31 cellular contexts compared by ENCODE assay signal in genomic region chr16:1810106-1810505, GRCh38. TPM values are rescaled to one million over a fixed set of nuclear protein-coding genes. Genes with fewer than 3 reads are reported as not detected.
"Had no signal": no experiment of that assay in that cellular context is flagged by ENCODE, and none has a peak within 500 bp of the region (broad histone marks: within the 10 kb centered on the region; RNA-seq: fewer than 3 reads in every experiment).

No MANE protein-coding gene starts in this region.

- H3K27me3 ChIP-seq: ascending aorta, cardiac muscle cell, MG63, SJCRH30 had no signal

- DNase-seq: activated CD4-positive, alpha-beta T cell treated with anti-CD3 and anti-CD28 coated beads, Interleukin-2, amount 10 ng/mL, durations not matched to agents 24 days and 14 days; activated CD4-positive, alpha-beta T cell treated with anti-CD3 and anti-CD28 coated beads, Interleukin-2, amount 50 U/mL, for 4 hours; activated CD8-positive, alpha-beta T cell treated with anti-CD3 and anti-CD28 coated beads for 36 hours; activated gamma-delta T cell; activated naive CD4-positive, alpha-beta T cell treated with Interleukin-2 at 50 U/mL for 16 hours; activated T-cell treated with anti-CD3 and anti-CD28 coated beads, Interleukin-2, amount 50 U/mL, for 24 hours; Karpas-422; KBM-7; MG63; NCI-H1048; NCI-H1105 treated with DMSO at 0.1 percent for 48 hours; NCI-H1436; NCI-H1694; NCI-H1930; NCI-H2081 treated with DMSO at 0.1 percent for 48 hours; NCI-H226; NCI-H446 treated with DMSO at 0.1 percent for 48 hours; NCI-H524; NCI-H69; SHP77; SJCRH30 had no signal

- H3K36me3 ChIP-seq: SJCRH30 had no signal

- ATAC-seq: activated CD8-positive, alpha-beta T cell treated with anti-CD3 and anti-CD28 coated beads for 36 hours; Panc1 had no signal

- H3K27me3 Mint-ChIP-seq: activated CD4-positive, alpha-beta T cell treated with anti-CD3 and anti-CD28 coated beads, Interleukin-2, amount 10 ng/mL, durations not matched to agents 24 days and 14 days; activated CD8-positive, alpha-beta T cell treated with anti-CD3 and anti-CD28 coated beads for 36 hours; activated naive CD4-positive, alpha-beta T cell treated with anti-CD3 and anti-CD28 coated beads, Interleukin-2, amount 50 U/mL, for 24 hours; activated T-cell treated with anti-CD3 and anti-CD28 coated beads, Interleukin-2, amount 50 U/mL, for 24 hours; IgD-negative memory B cell had no signal

- H3K4me3 Mint-ChIP-seq: activated CD4-positive, alpha-beta T cell treated with anti-CD3 and anti-CD28 coated beads, Interleukin-2, amount 10 ng/mL, durations not matched to agents 24 days and 14 days; activated CD8-positive, alpha-beta T cell treated with anti-CD3 and anti-CD28 coated beads for 36 hours; activated naive CD4-positive, alpha-beta T cell treated with anti-CD3 and anti-CD28 coated beads, Interleukin-2, amount 50 U/mL, for 24 hours; activated T-cell treated with anti-CD3 and anti-CD28 coated beads, Interleukin-2, amount 50 U/mL, for 24 hours; IgD-negative memory B cell; T-helper 2 cell treated with Interferon-gamma antibody and Interleukin-4, amounts not matched to agents 5 μg/mL and 100 μg/mL, for 36 hours had no signal

- H3K27ac Mint-ChIP-seq: activated CD4-positive, alpha-beta T cell treated with anti-CD3 and anti-CD28 coated beads, Interleukin-2, amount 10 ng/mL, durations not matched to agents 24 days and 14 days; activated CD8-positive, alpha-beta T cell treated with anti-CD3 and anti-CD28 coated beads for 36 hours; activated naive CD4-positive, alpha-beta T cell treated with anti-CD3 and anti-CD28 coated beads, Interleukin-2, amount 50 U/mL, for 24 hours; activated T-cell treated with anti-CD3 and anti-CD28 coated beads, Interleukin-2, amount 50 U/mL, for 24 hours; activated T-helper 2 cell treated with anti-CD3 and anti-CD28 coated beads, Interferon-gamma antibody, Interleukin-2, Interleukin-4, amounts not matched to agents 10 μg/mL and 5 μg/mL and 100 μg/mL, durations not matched to agents 14 hours and 24 hours and 36 hours; IgD-negative memory B cell; T-helper 2 cell treated with Interferon-gamma antibody and Interleukin-4, amounts not matched to agents 5 μg/mL and 100 μg/mL, for 36 hours had no signal

- H3K4me3 ChIP-seq: ascending aorta, cardiac muscle cell, MG63, SJCRH30, SK-N-MC had no signal

- H3K27ac ChIP-seq: ascending aorta, cardiac muscle cell, SJCRH30, SK-N-MC had no signal

- H3K9me3 Mint-ChIP-seq: activated CD4-positive, alpha-beta T cell treated with anti-CD3 and anti-CD28 coated beads, Interleukin-2, amount 10 ng/mL, durations not matched to agents 24 days and 14 days; activated CD8-positive, alpha-beta T cell treated with anti-CD3 and anti-CD28 coated beads for 36 hours; activated naive CD4-positive, alpha-beta T cell treated with anti-CD3 and anti-CD28 coated beads, Interleukin-2, amount 50 U/mL, for 24 hours; activated T-cell treated with anti-CD3 and anti-CD28 coated beads, Interleukin-2, amount 50 U/mL, for 24 hours; activated T-helper 2 cell treated with anti-CD3 and anti-CD28 coated beads, Interferon-gamma antibody, Interleukin-2, Interleukin-4, amounts not matched to agents 10 μg/mL and 5 μg/mL and 100 μg/mL, durations not matched to agents 14 hours and 24 hours and 36 hours; T-helper 2 cell treated with Interferon-gamma antibody and Interleukin-4, amounts not matched to agents 5 μg/mL and 100 μg/mL, for 36 hours had no signal

- H3K9me3 ChIP-seq: ascending aorta, SJCRH30 had no signal

- H3K4me1 ChIP-seq: ascending aorta, SJCRH30 had no signal

RNA-seq across cellular contexts. Expression of gene IGFALS, which starts 16.6 kb away (rescaled TPM):
- total RNA-seq: activated CD8-positive, alpha-beta memory T cell treated with anti-CD3 and anti-CD28 coated beads for 36 hours; activated CD8-positive, alpha-beta T cell treated with anti-CD3 and anti-CD28 coated beads for 36 hours; activated T-helper 2 cell treated with anti-CD3 and anti-CD28 coated beads, Interferon-gamma antibody, Interleukin-2, Interleukin-4, amounts not matched to agents 10 μg/mL and 5 μg/mL and 100 μg/mL, durations not matched to agents 14 hours and 24 hours and 36 hours; ascending aorta; RPMI7951; SJCRH30 had no signal
- polyA plus RNA-seq: IgD-negative memory B cell had no signal
